9 cellular contexts compared by ENCODE assay signal in the genomic region with DNA sequence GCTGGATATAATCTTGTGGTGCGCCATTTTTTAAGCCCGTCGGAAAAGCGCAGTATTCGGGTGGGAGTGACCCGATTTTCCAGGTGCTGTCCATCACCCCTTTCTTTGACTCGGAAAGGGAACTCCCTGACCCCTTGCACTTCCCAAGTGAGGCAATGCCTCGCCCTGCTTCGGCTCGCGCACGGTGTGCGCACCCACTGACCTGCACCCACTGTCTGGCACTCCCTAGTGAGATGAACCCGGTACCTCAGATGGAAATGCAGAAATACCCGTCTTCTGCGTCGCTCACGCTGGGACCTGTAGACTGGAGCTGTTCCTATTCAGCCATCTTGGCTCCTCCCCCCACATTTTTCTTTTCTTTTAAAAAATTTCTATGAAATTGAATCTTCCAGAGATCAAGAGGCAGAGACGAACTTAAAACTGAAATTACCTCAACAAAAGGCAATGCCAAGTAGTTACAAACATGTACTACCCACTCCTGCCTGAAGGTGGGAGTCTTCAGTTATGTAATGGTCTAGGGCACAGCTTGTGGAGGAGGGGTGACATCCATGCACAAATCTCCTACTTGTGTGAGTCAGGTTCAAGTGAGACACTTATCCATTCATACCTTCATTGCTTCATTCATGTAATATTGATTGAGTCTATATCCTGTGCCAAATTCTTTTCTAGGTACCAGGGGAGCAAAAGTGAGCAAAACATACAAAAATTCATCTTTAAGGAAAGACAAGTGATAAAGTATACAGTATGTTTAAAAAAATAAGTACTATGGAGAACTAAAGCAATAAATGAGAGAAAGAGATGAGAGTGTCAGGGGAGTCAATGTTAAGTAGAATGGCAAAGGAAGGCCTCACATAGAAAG. TPM values are rescaled to one million over a fixed set of nuclear protein-coding genes. Genes with fewer than 3 reads are reported as not detected.
DNase-seq lines count a peak whose midpoint lies in the region; ATAC-seq, FAIRE-seq and TF ChIP-seq lines count a peak whose summit lies in the region.
"Not testable (repeated sequence)": the region's sequence is repeated elsewhere in the genome, so short reads cannot be mapped to it uniquely, and the experiment has no call there.
"Had no signal": no experiment of that assay in that cellular context is flagged by ENCODE, and none has a peak within 500 bp of the region (broad histone marks: within the 10 kb centered on the region; RNA-seq: fewer than 3 reads in every experiment).

No MANE protein-coding gene starts in this region.

- H3K27ac ChIP-seq in HEK293 (ENCODE audit: extremely low read depth, low read depth, low read length); lung (ENCODE audit: low read depth in 1 of 2, low read length in 1 of 2): not testable (repeated sequence)

- ATAC-seq in lung (ENCODE audit: insufficient read depth, low FRiP score), result not testable (repeated sequence)

- POLR2A ChIA-PET in HEK293 (lab: Yijun Ruan, JAX), result not testable (repeated sequence)

- peak; percentile 39 for FAIRE-seq in RCC 7860 (lab: Jason Lieb, UNC)
- not testable (repeated sequence) for FAIRE-seq in urothelium cell line (lab: Jason Lieb, UNC)

- not testable (repeated sequence) for H3K27me3 ChIP-seq in lung (ENCODE audit: control insufficient read depth, insufficient read depth)

- not testable (repeated sequence) for H3K36me3 ChIP-seq in HEK293 (ENCODE audit: control insufficient read depth in 2 of 2, insufficient read depth in 1 of 2, low read length in 2 of 2); lung (ENCODE audit: control insufficient read depth in 2 of 2, insufficient read depth in 2 of 2, low read length in 2 of 2)

- 76 to 85% methylated on average over 12 to 14 of the region's 19 CpGs for WGBS in lung, 2 donors

- CTCF ChIA-PET in HEK293 (lab: Yijun Ruan, JAX), result interaction anchor here (0.6 to 1.2 kb wide), 5 partner anchors 25 to 813 kb away, joined by 3 to 5 read pairs (median 4); a partner anchor contains a TSS

- not testable (repeated sequence) for H3K9me3 ChIP-seq in HEK293 (ENCODE audit: control insufficient read depth, insufficient read depth, low read depth, low read length); lung (ENCODE audit: control insufficient read depth in 2 of 2, insufficient read depth in 1 of 2, low read length in 1 of 2)

- DNase-seq in DMS79 (lab: John Stamatoyannopoulos, UW) (peak; percentile 0), NCI-H1694 (lab: John Stamatoyannopoulos, UW) (peak; percentile 57), RCC 7860 (ENCODE audit: low spot score) (peak; percentile 29), amniotic epithelial cell (ENCODE audit: low read depth) (peak; percentile 65), fibroblast of the conjunctiva (ENCODE audit: low read depth) (peak; percentile 16), urothelium cell line (ENCODE audit: low spot score) (peak; percentile 69)
- not testable (repeated sequence) for DNase-seq in lung (ENCODE audit: low spot score)

- H3K4me1 ChIP-seq in HEK293 (ENCODE audit: control insufficient read depth, insufficient read depth, low read length); lung (ENCODE audit: control insufficient read depth in 2 of 2, insufficient read depth in 2 of 2, low read length in 2 of 2): not testable (repeated sequence)

- H3K4me3 ChIP-seq in HEK293 (ENCODE audit: low read depth, low read length); lung: not testable (repeated sequence)

- TF ChIP-seq CTCF in HEK293 (tag by site-specific recombination; IDR thresholded peaks at IDR 0.05), result not testable (repeated sequence)
- peak; percentile 2 for TF ChIP-seq CTCF in lung (IDR thresholded peaks at IDR 0.05; ENCODE audit: control extremely low read depth, extremely low read depth)

TF ChIP-seq in HEK293, 187 proteins besides CTCF, POLR2A, EP300 and RAD21:
- TF ChIP-seq, protein P1, sequence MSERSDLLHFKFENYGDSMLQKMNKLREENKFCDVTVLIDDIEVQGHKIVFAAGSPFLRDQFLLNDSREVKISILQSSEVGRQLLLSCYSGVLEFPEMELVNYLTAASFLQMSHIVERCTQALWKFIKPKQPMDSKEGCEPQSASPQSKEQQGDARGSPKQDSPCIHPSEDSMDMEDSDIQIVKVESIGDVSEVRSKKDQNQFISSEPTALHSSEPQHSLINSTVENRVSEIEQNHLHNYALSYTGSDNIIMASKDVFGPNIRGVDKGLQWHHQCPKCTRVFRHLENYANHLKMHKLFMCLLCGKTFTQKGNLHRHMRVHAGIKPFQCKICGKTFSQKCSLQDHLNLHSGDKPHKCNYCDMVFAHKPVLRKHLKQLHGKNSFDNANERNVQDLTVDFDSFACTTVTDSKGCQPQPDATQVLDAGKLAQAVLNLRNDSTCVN (tag by site-specific recombination; optimal IDR thresholded peaks at IDR 0.05), result peak; percentile 12
- TF ChIP-seq ZNF654 (tag by site-specific recombination; IDR thresholded peaks at IDR 0.05; ENCODE audit: low read depth), result peak; percentile 82
TF ChIP-seq in HEK293: peak in this region for 2; not testable (repeated sequence) for 185.

RNA-seq across cellular contexts. Expression of a gene that starts 25.2 kb away (rescaled TPM):
- 1 to 10 TPM in 1 of 2 donors, not detected in 1; 1.6 TPM for total RNA-seq in lung
- polyA plus RNA-seq in lung, result under 1 TPM; 0.13 to 0.16 TPM
- total RNA-seq: T-cell had no signal

RNA-seq across cellular contexts. Expression of a gene that starts 31.3 kb away (rescaled TPM):
- under 1 TPM; 0.06 to 0.09 TPM for total RNA-seq in lung
- under 1 TPM in 1 of 2 donors, not detected in 1; 0.10 TPM for polyA plus RNA-seq in lung
- total RNA-seq: T-cell had no signal
